ENCODE assay signal across 21 cellular contexts in genomic region chr10:52011113-52011512, GRCh38.
"Had no signal": no experiment of that assay in that cellular context is flagged by ENCODE, and none has a peak within 500 bp of the region (broad histone marks: within the 10 kb centered on the region; RNA-seq: fewer than 3 reads in every experiment).

No MANE protein-coding gene starts in this region.

- H3K27me3 ChIP-seq: gastrocnemius medialis, sigmoid colon, spleen, tibial nerve had no signal

- H3K4me3 ChIP-seq: gastrocnemius medialis, left ventricle myocardium inferior, sigmoid colon, spleen, tibial nerve had no signal

- H3K4me1 ChIP-seq: spleen, tibial nerve had no signal

- H3K9me3 ChIP-seq: gastrocnemius medialis, sigmoid colon had no signal

- ATAC-seq: activated CD8-positive, alpha-beta T cell treated with anti-CD3 and anti-CD28 coated beads, Interleukin-2, amount 10 ng/mL, durations not matched to agents 7 days and 5 days; activated T-helper 17 cell treated with anti-CD3 and anti-CD28 coated beads, Interleukin-2, amount 50 U/mL, for 72 hours; gastrocnemius medialis; natural killer cell treated with Interleukin-12 subunit alpha and Interleukin-12 subunit beta and Interleukin-15 and Interleukin-18, amount 100 ng/mL, for 72 hours; stimulated activated naive CD8-positive, alpha-beta T cell treated with anti-CD3 and anti-CD28 coated beads, Interleukin-15, Interleukin-2, amounts not matched to agents 100 U/mL and 50 U/mL, for 24 hours had no signal

- H3K27ac ChIP-seq: gastrocnemius medialis, left ventricle myocardium inferior, sigmoid colon, spleen, tibial nerve had no signal

- H3K36me3 ChIP-seq: gastrocnemius medialis, left ventricle myocardium inferior, sigmoid colon, spleen, tibial nerve had no signal

- DNase-seq: activated CD4-positive, alpha-beta T cell treated with anti-CD3 and anti-CD28 coated beads for 1 hour; activated CD4-positive, alpha-beta T cell treated with anti-CD3 and anti-CD28 coated beads, Interleukin-2, amount 50 U/mL, for 1 hour; activated CD8-positive, alpha-beta T cell treated with anti-CD3 and anti-CD28 coated beads, Interleukin-2, amount 10 ng/mL, durations not matched to agents 7 days and 5 days; activated T-cell treated with anti-CD3 and anti-CD28 coated beads, Interleukin-2, amount 50 U/mL, for 1 hour; cerebellar nuclear complex; effector CD4-positive, alpha-beta T cell; gastrocnemius medialis; hippocampal formation; left ventricle myocardium inferior; midbrain; retina; sigmoid colon; spleen; stimulated activated CD4-positive, alpha-beta T cell treated with anti-CD3 and anti-CD28 coated beads, Interleukin-4, amount 100 ng/mL, for 24 hours; stimulated activated naive CD8-positive, alpha-beta T cell treated with anti-CD3 and anti-CD28 coated beads, Interleukin-15, Interleukin-2, amounts not matched to agents 100 U/mL and 50 U/mL, for 24 hours; substantia nigra; T-helper 1 cell; T-helper 9 cell had no signal
